Comparison of ENCODE assay signal across 23 cellular contexts in genomic region chr5:32089146-32090000, GRCh38.
"Had no signal": no experiment of that assay in that cellular context is flagged by ENCODE, and none has a peak within 500 bp of the region (broad histone marks: within the 10 kb centered on the region; RNA-seq: fewer than 3 reads in every experiment).

No MANE protein-coding gene starts in this region.

- H3K27me3 ChIP-seq: dorsolateral prefrontal cortex, esophagus squamous epithelium, gastroesophageal sphincter, neutrophil, sigmoid colon, stomach, suprapubic skin, thyroid gland, uterus had no signal

- H3K36me3 ChIP-seq: neutrophil, thyroid gland had no signal

- FAIRE-seq: endometrium, kidney had no signal

- DNase-seq: dorsolateral prefrontal cortex; effector CD8-positive, alpha-beta T cell; esophagus squamous epithelium; glutamatergic neuron; immature natural killer cell; kidney; left cardiac atrium; mesendoderm; naive thymus-derived CD4-positive, alpha-beta T cell; nephron progenitor cell; posterior cingulate gyrus; sigmoid colon; stimulated activated naive CD4-positive, alpha-beta T cell; stomach; thyroid gland; uterus had no signal

- ATAC-seq: gastroesophageal sphincter; left cardiac atrium; naive thymus-derived CD4-positive, alpha-beta T cell had no signal

- H3K27me3 Mint-ChIP-seq: naive thymus-derived CD4-positive, alpha-beta T cell; type B pancreatic cell had no signal

- H3K9me3 ChIP-seq: esophagus squamous epithelium, gastroesophageal sphincter, neutrophil, sigmoid colon, stomach, suprapubic skin, thyroid gland, uterus had no signal

- H3K4me3 ChIP-seq: coronary artery, dorsolateral prefrontal cortex, esophagus squamous epithelium, gastroesophageal sphincter, sigmoid colon, skin epidermis, stomach, suprapubic skin, thyroid gland, uterus had no signal

- H3K9me3 Mint-ChIP-seq: immature natural killer cell, nephron progenitor cell, type B pancreatic cell had no signal

- H3K4me1 ChIP-seq: uterus had no signal

- H3K27ac Mint-ChIP-seq: immature natural killer cell; naive thymus-derived CD4-positive, alpha-beta T cell; nephron progenitor cell; type B pancreatic cell had no signal

- H3K27ac ChIP-seq: coronary artery, esophagus squamous epithelium, gastroesophageal sphincter, neutrophil, sigmoid colon, skin epidermis, stomach, suprapubic skin, thyroid gland, uterus had no signal

- H3K4me3 Mint-ChIP-seq: immature natural killer cell; naive thymus-derived CD4-positive, alpha-beta T cell; nephron progenitor cell; type B pancreatic cell had no signal
